32 cellular contexts compared by ENCODE assay signal in the genomic region with DNA sequence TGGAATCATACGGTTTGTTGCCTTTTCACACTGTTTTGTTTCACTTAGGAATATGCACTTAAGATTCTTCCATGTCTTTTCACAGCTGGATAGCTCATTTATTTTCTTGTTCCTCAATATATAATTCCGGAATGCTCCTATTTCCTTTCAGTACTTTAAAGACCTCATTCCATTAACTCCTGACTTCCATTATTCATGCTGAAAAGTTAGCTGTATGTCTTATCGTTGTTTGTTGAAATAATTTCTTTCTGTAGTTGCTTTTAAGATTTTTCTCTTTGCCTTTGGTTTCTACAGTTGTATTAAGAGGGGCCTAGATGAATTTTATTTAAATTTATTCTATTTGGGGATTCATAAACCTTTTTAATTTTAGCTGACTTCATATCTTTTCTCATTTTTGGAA.
"Had no signal": no experiment of that assay in that cellular context is flagged by ENCODE, and none has a peak within 500 bp of the region (broad histone marks: within the 10 kb centered on the region; RNA-seq: fewer than 3 reads in every experiment).

No MANE protein-coding gene starts in this region.

- H3K36me3 ChIP-seq: ascending aorta, cardiac muscle cell, colonic mucosa, neutrophil, thoracic aorta had no signal

- H3K27ac Mint-ChIP-seq: activated naive CD4-positive, alpha-beta T cell treated with anti-CD3 and anti-CD28 coated beads for 36 hours; activated naive CD8-positive, alpha-beta T cell treated with anti-CD3 and anti-CD28 coated beads, Interleukin-2, amount 10 ng/mL, durations not matched to agents 7 days and 5 days; activated T-helper 1 cell treated with anti-CD3 and anti-CD28 coated beads, Interleukin-12 subunit alpha, Interleukin-12 subunit beta, Interleukin-2, Interleukin-4 antibody, amounts not matched to agents 30 ng/mL and 10 ng/mL and 1 ng/mL, durations not matched to agents 14 hours and 24 hours and 36 hours; brain; mesothelial cell of epicardium; naive B cell; nephron progenitor cell; progenitor cell of endocrine pancreas; T-helper 2 cell treated with Interferon-gamma antibody and Interleukin-4, amounts not matched to agents 5 μg/mL and 100 μg/mL, for 36 hours had no signal

- H3K4me3 ChIP-seq: ascending aorta, cardiac muscle cell, colonic mucosa, skin epidermis, thoracic aorta had no signal

- H3K27me3 ChIP-seq: ascending aorta, cardiac muscle cell, colonic mucosa, neutrophil had no signal

- H3K9me3 ChIP-seq: colonic mucosa, neutrophil had no signal

- H3K27ac ChIP-seq: ascending aorta, cardiac muscle cell, colonic mucosa, neutrophil, skin epidermis, thoracic aorta, VCaP had no signal

- H3K4me1 ChIP-seq: ascending aorta, colonic mucosa had no signal

- DNase-seq: activated CD4-positive, alpha-beta T cell treated with anti-CD3 and anti-CD28 coated beads for 48 hours; activated CD4-positive, alpha-beta T cell treated with anti-CD3 and anti-CD28 coated beads, Interleukin-2, amount 50 U/mL, for 48 hours; activated CD8-positive, alpha-beta memory T cell treated with anti-CD3 and anti-CD28 coated beads, Interleukin-2, amount 50 U/mL, for 4 hours; activated effector memory CD4-positive, alpha-beta T cell treated with anti-CD3 and anti-CD28 coated beads, Interleukin-2, amount 50 U/mL, for 16 hours; activated naive CD4-positive, alpha-beta T cell treated with anti-CD3 and anti-CD28 coated beads for 36 hours; activated naive CD8-positive, alpha-beta T cell treated with anti-CD3 and anti-CD28 coated beads, Interleukin-2, amount 10 ng/mL, durations not matched to agents 7 days and 5 days; activated T-cell treated with anti-CD3 and anti-CD28 coated beads, Interleukin-2, amount 50 U/mL, for 1 hour; cerebellar nuclear complex; colonic mucosa; effector CD8-positive, alpha-beta T cell; left ventricle myocardium superior; mammary epithelial cell; naive B cell; nephron progenitor cell; stimulated activated CD4-positive, alpha-beta T cell treated with anti-CD3 and anti-CD28 coated beads, Interleukin-12 subunit alpha, Interleukin-12 subunit beta, amount 100 ng/mL, for 4 hours; stimulated activated CD4-positive, alpha-beta T cell treated with anti-CD3 and anti-CD28 coated beads, Interleukin-4, amount 100 ng/mL, for 1 hour; stimulated activated naive CD8-positive, alpha-beta T cell treated with anti-CD3 and anti-CD28 coated beads, Interleukin-15, Interleukin-2, amounts not matched to agents 100 U/mL and 50 U/mL, for 24 hours; trophoblast cell had no signal

- ATAC-seq: activated CD4-positive, CD25-positive, alpha-beta regulatory T cell treated with anti-CD3 and anti-CD28 coated beads, Interleukin-2, amount 50 U/mL, for 24 hours; left ventricle myocardium superior; sciatic nerve; stimulated activated naive CD8-positive, alpha-beta T cell treated with anti-CD3 and anti-CD28 coated beads, Interleukin-15, Interleukin-2, amounts not matched to agents 100 U/mL and 50 U/mL, for 24 hours had no signal

- H3K4me1 Mint-ChIP-seq: activated naive CD8-positive, alpha-beta T cell treated with anti-CD3 and anti-CD28 coated beads, Interleukin-2, amount 10 ng/mL, durations not matched to agents 7 days and 5 days; brain; mesothelial cell of epicardium; naive B cell had no signal

- H3K4me3 Mint-ChIP-seq: activated naive CD4-positive, alpha-beta T cell treated with anti-CD3 and anti-CD28 coated beads for 36 hours; activated naive CD8-positive, alpha-beta T cell treated with anti-CD3 and anti-CD28 coated beads, Interleukin-2, amount 10 ng/mL, durations not matched to agents 7 days and 5 days; activated T-helper 1 cell treated with anti-CD3 and anti-CD28 coated beads, Interleukin-12 subunit alpha, Interleukin-12 subunit beta, Interleukin-2, Interleukin-4 antibody, amounts not matched to agents 30 ng/mL and 10 ng/mL and 1 ng/mL, durations not matched to agents 14 hours and 24 hours and 36 hours; brain; mesothelial cell of epicardium; naive B cell; nephron progenitor cell; T-helper 2 cell treated with Interferon-gamma antibody and Interleukin-4, amounts not matched to agents 5 μg/mL and 100 μg/mL, for 36 hours had no signal

- FAIRE-seq: urothelium cell line had no signal
